Comparison of ENCODE assay signal across 5 cellular contexts in the genomic region with DNA sequence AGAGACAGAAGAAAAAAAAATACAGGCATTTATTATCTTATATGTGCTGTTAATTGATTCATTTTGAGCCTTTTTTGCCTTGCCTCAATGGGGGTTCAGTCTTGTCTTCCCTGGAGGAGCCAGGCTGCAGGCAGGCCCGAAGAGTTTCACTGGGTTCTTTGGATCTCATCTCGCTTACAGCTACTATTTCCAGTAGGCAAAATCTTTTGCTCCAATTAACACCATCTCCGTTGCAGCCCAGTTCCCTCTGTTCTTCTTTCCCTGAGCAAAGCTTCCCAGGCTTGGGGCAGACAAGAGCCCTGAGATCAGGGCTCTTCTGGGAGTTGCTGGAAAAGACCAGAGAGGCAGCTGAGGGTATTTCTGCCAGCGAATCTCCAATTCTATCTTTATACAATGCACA.
"Had no signal": no experiment of that assay in that cellular context is flagged by ENCODE, and none has a peak within 500 bp of the region (broad histone marks: within the 10 kb centered on the region; RNA-seq: fewer than 3 reads in every experiment).

No MANE protein-coding gene starts in this region.

- DNase-seq: IMR-90, KBM-7 had no signal

- H3K4me3 ChIP-seq: K562 had no signal

- H3K27ac Mint-ChIP-seq: IgD-negative memory B cell had no signal

- H3K4me3 Mint-ChIP-seq: IgD-negative memory B cell had no signal

- H3K36me3 Mint-ChIP-seq: IgD-negative memory B cell had no signal

- H3K27me3 Mint-ChIP-seq: IgD-negative memory B cell had no signal

- H3K27ac ChIP-seq: HL-60 had no signal
